ENCODE assay signal across 14 cellular contexts in genomic region chr10:78802406-78802805, GRCh38.
DNase-seq lines count a peak whose midpoint lies in the region; ATAC-seq and TF ChIP-seq lines count a peak whose summit lies in the region.
"Had no signal": no experiment of that assay in that cellular context is flagged by ENCODE, and none has a peak within 500 bp of the region (broad histone marks: within the 10 kb centered on the region; RNA-seq: fewer than 3 reads in every experiment).

No MANE protein-coding gene starts in this region.

- no peaks in the 10 kb centered on the region for H3K4me1 Mint-ChIP-seq in activated T-cell treated with anti-CD3 and anti-CD28 coated beads, Interleukin-2, amount 50 U/mL, for 4 hours (ENCODE audit: low read depth)
- H3K4me1 Mint-ChIP-seq: activated naive CD8-positive, alpha-beta T cell treated with anti-CD3 and anti-CD28 coated beads, Interleukin-2, amount 50 U/mL, for 24 hours had no signal

- H2BK120ac ChIP-seq in neuronal stem cell (ENCODE audit: low read depth, low read length): no peak overlapping the region

- peak overlapping the region; percentile 66 for H2BK12ac ChIP-seq in neuronal stem cell (ENCODE audit: low read length)

- H3K79me1 ChIP-seq in neuronal stem cell (ENCODE audit: low read depth, low read length): no peaks in the 10 kb centered on the region

- no peak for ATAC-seq in activated T-cell treated with anti-CD3 and anti-CD28 coated beads, Interleukin-2, amount 50 U/mL, for 4 hours
- ATAC-seq: activated naive CD8-positive, alpha-beta T cell treated with anti-CD3 and anti-CD28 coated beads, Interleukin-2, amount 50 U/mL, for 24 hours; activated T-cell treated with anti-CD3 and anti-CD28 coated beads, Interleukin-2, amount 50 U/mL, for 72 hours had no signal

- no peak overlapping the region for H3K4me3 Mint-ChIP-seq in activated T-cell treated with anti-CD3 and anti-CD28 coated beads, Interleukin-2, amount 50 U/mL, for 4 hours
- H3K4me3 Mint-ChIP-seq: activated naive CD8-positive, alpha-beta T cell treated with anti-CD3 and anti-CD28 coated beads, Interleukin-2, amount 50 U/mL, for 24 hours; activated T-cell treated with anti-CD3 and anti-CD28 coated beads, Interleukin-2, amount 50 U/mL, for 72 hours; CD4-positive, alpha-beta T cell had no signal

- no peaks in the 10 kb centered on the region for H3K9me3 Mint-ChIP-seq in activated T-cell treated with anti-CD3 and anti-CD28 coated beads, Interleukin-2, amount 50 U/mL, for 4 hours
- H3K9me3 Mint-ChIP-seq: activated naive CD8-positive, alpha-beta T cell treated with anti-CD3 and anti-CD28 coated beads, Interleukin-2, amount 50 U/mL, for 24 hours; activated T-cell treated with anti-CD3 and anti-CD28 coated beads, Interleukin-2, amount 50 U/mL, for 72 hours; CD4-positive, alpha-beta T cell had no signal

- H3K27me3 ChIP-seq in colonic mucosa (no peaks in the 10 kb centered on the region), neuronal stem cell (ENCODE audit: control insufficient read depth in 3 of 3, insufficient read depth in 3 of 3, low read depth in 1 of 3, low read length in 3 of 3) (peaks cover 0 to 41% (median 0%) of the 10 kb centered on the region in 3 experiments), transverse colon (no peaks in the 10 kb centered on the region)

- H3K4me3 ChIP-seq in colonic mucosa: no peak overlapping the region
- no peak overlapping the region for H3K4me3 ChIP-seq in neuronal stem cell (ENCODE audit: low read length in 2 of 2)
- no peak overlapping the region for H3K4me3 ChIP-seq in transverse colon
- H3K4me3 ChIP-seq: SK-N-MC had no signal

- peak overlapping the region; percentile 16 for H3K27ac ChIP-seq in colonic mucosa
- no peak overlapping the region for H3K27ac ChIP-seq in neuronal stem cell (replicated peaks; ENCODE audit: low read length)
- peak overlapping the region; percentile 52 to 72 (median 63) for H3K27ac ChIP-seq in transverse colon
- H3K27ac ChIP-seq: SK-N-MC had no signal

- peaks cover 7% of the 10 kb centered on the region for H3K27me3 Mint-ChIP-seq in activated T-cell treated with anti-CD3 and anti-CD28 coated beads, Interleukin-2, amount 50 U/mL, for 4 hours (ENCODE audit: low read depth)

- H3K36me3 ChIP-seq in colonic mucosa (no peaks in the 10 kb centered on the region), neuronal stem cell (replicated peaks in 1 of 2; ENCODE audit: control insufficient read depth in 2 of 2, insufficient read depth in 2 of 2, low read length in 2 of 2) (no peaks in the 10 kb centered on the region), transverse colon (no peaks in the 10 kb centered on the region)

- H4K91ac ChIP-seq in neuronal stem cell (ENCODE audit: low read depth, low read length, poor library complexity): no peak overlapping the region

- H3K14ac ChIP-seq in neuronal stem cell (ENCODE audit: low read length): no peak overlapping the region

- TF ChIP-seq CTCF in colonic mucosa (IDR thresholded peaks at IDR 0.05) (no peak), transverse colon (IDR thresholded peaks at IDR 0.05) (no peak)

- intact Hi-C loops in colonic mucosa (cut with DNase I) (no loop called here), transverse colon (cut with DNase I; ENCODE audit: low total_unique reads) (no loop called here)

- H3K4ac ChIP-seq in neuronal stem cell (ENCODE audit: low read length): no peak overlapping the region

- no peak overlapping the region for H2AFZ ChIP-seq in neuronal stem cell (ENCODE audit: low read length)

- H3K4me2 ChIP-seq in neuronal stem cell (ENCODE audit: insufficient read depth, low read length, poor library complexity, severe bottlenecking): no peak overlapping the region

- no peaks in the 10 kb centered on the region for H3K36me3 Mint-ChIP-seq in activated T-cell treated with anti-CD3 and anti-CD28 coated beads, Interleukin-2, amount 50 U/mL, for 4 hours (ENCODE audit: insufficient read depth)

- no peak overlapping the region for H3K23ac ChIP-seq in neuronal stem cell (ENCODE audit: low read depth, low read length, poor library complexity)

- no peaks in the 10 kb centered on the region for H3K9me3 ChIP-seq in colonic mucosa
- no peaks in the 10 kb centered on the region for H3K9me3 ChIP-seq in neuronal stem cell (replicated peaks in 1 of 2; ENCODE audit: control insufficient read depth in 2 of 2, insufficient read depth in 1 of 2, low read depth in 1 of 2, low read length in 2 of 2)
- H3K9me3 ChIP-seq in transverse colon: no peaks in the 10 kb centered on the region

- DNase-seq in NCI-H69 (lab: John Stamatoyannopoulos, UW): peak; percentile 8
- no peak for DNase-seq in colonic mucosa
- DNase-seq in neuronal stem cell (ENCODE audit: low spot score): no peak
- no peak for DNase-seq in transverse colon
- no peak for DNase-seq in NCI-H226
- no peak for DNase-seq in activated T-cell treated with anti-CD3 and anti-CD28 coated beads, Interleukin-2, amount 50 U/mL, for 4 hours
- no peak for DNase-seq in NCI-H2227 (lab: John Stamatoyannopoulos, UW; ENCODE audit: unreplicated experiment)
- DNase-seq: activated CD4-positive, alpha-beta T cell treated with anti-CD3 and anti-CD28 coated beads, Interleukin-2, amount 50 U/mL, for 48 hours; activated naive CD8-positive, alpha-beta T cell treated with anti-CD3 and anti-CD28 coated beads, Interleukin-2, amount 50 U/mL, for 24 hours; activated T-cell treated with anti-CD3 and anti-CD28 coated beads, Interleukin-2, amount 50 U/mL, for 72 hours; CD4-positive, alpha-beta T cell; stimulated activated CD4-positive, alpha-beta T cell treated with anti-CD3 and anti-CD28 coated beads, Interleukin-2, amount 100 ng/mL, for 48 hours; stimulated activated CD8-positive, alpha-beta memory T cell treated with anti-CD3 and anti-CD28 coated beads, Interleukin-4, amount 100 ng/mL, for 48 hours had no signal

- H2AK5ac ChIP-seq in neuronal stem cell (ENCODE audit: low read depth, low read length): peak overlapping the region; percentile 69

- in situ Hi-C loops in transverse colon (cut with MboI; ENCODE audit: low pct_ligation_motif_present in 1 of 4, low pct_unique_long_range_greater_than_20kb in 1 of 4, low sequenced_read_pairs in 3 of 4): no loop called here

- H3K4me1 ChIP-seq in colonic mucosa (peaks cover 5% of the 10 kb centered on the region), neuronal stem cell (ENCODE audit: control insufficient read depth in 2 of 2, insufficient read depth in 1 of 2, low read depth in 1 of 2, low read length in 2 of 2) (no peaks in the 10 kb centered on the region), transverse colon (peaks cover 7 to 31% (median 16%) of the 10 kb centered on the region in 4 donors)

- H2BK15ac ChIP-seq in neuronal stem cell (ENCODE audit: low read length): peak overlapping the region; percentile 40

- WGBS in neuronal stem cell (ENCODE audit: extremely low coverage in 2 of 2, insufficient read length in 2 of 2, insufficient replicate concordance in 1 of 2), 2 donors: no CpG with 5 or more reads among the region's 5 CpGs
- WGBS in transverse colon (ENCODE audit: low coverage in 1 of 2), 2 donors: 85% methylated on average over 3 of the region's 5 CpGs; no CpG with 5 or more reads in 1 of the 2 donors

- no peak overlapping the region for H2BK5ac ChIP-seq in neuronal stem cell (ENCODE audit: low read length)

- H4K8ac ChIP-seq in neuronal stem cell (ENCODE audit: low read depth, low read length): no peak overlapping the region

- TF ChIP-seq EP300 in transverse colon (IDR thresholded peaks at IDR 0.05; ENCODE audit: low read depth): no peak

- no peak for TF ChIP-seq POLR2A in transverse colon (IDR thresholded peaks at IDR 0.05)

- H3K18ac ChIP-seq in neuronal stem cell (ENCODE audit: low read length): peak overlapping the region; percentile 4

- no peak overlapping the region for H3K9ac ChIP-seq in colonic mucosa (ENCODE audit: low read depth in 2 of 2, low read length in 2 of 2)
- no peak overlapping the region for H3K9ac ChIP-seq in neuronal stem cell (ENCODE audit: low read depth, low read length, poor library complexity)
